ENCODE assay signal across 15 cellular contexts in genomic region chr1:226809785-226810571, GRCh38.
DNase-seq lines count a peak whose midpoint lies in the region; ATAC-seq, FAIRE-seq and TF ChIP-seq lines count a peak whose summit lies in the region.
"Had no signal": no experiment of that assay in that cellular context is flagged by ENCODE, and none has a peak within 500 bp of the region (broad histone marks: within the 10 kb centered on the region; RNA-seq: fewer than 3 reads in every experiment).

No MANE protein-coding gene starts in this region.

- TF ChIP-seq CTCF in astrocyte (IDR thresholded peaks at IDR 0.05; ENCODE audit: insufficient read depth, low read depth, low read length): no peak
- no peak for TF ChIP-seq CTCF in CD8-positive, alpha-beta T cell (IDR thresholded peaks at IDR 0.05)

- no peaks in the 10 kb centered on the region for H3K79me2 ChIP-seq in astrocyte (ENCODE audit: insufficient read depth, low read length)

- in situ Hi-C loops in KBM-7 (cut with MboI; ENCODE audit: low pct_unique_long_range_greater_than_20kb, low sequenced_read_pairs): no loop called here

- peaks cover 18% of the 10 kb centered on the region for H3K4me1 Mint-ChIP-seq in astrocyte (ENCODE audit: low read depth, unreplicated experiment)
- H3K4me1 Mint-ChIP-seq in CD8-positive, alpha-beta T cell (ENCODE audit: low read depth): peaks cover 4% of the 10 kb centered on the region

- no peak overlapping the region for H3K9ac ChIP-seq in astrocyte (ENCODE audit: low read length)

- FAIRE-seq in astrocyte (lab: Jason Lieb, UNC) (no peak), frontal cortex (lab: Jason Lieb, UNC) (no peak)

- no peak for ATAC-seq in CD8-positive, alpha-beta T cell
- ATAC-seq in SK-N-SH treated with all-trans-retinoic acid at 6 μM for 48 hours: no peak

- H3K27ac ChIP-seq in astrocyte (ENCODE audit: low read depth, low read length): peak overlapping the region; percentile 7
- H3K27ac ChIP-seq in CD8-positive, alpha-beta T cell (ENCODE audit: low read depth, low read length): no peak overlapping the region
- H3K27ac ChIP-seq: thyroid gland had no signal

- no peaks in the 10 kb centered on the region for H3K36me3 ChIP-seq in astrocyte (ENCODE audit: insufficient read depth, low read length)
- H3K36me3 ChIP-seq in CD8-positive, alpha-beta T cell (ENCODE audit: insufficient read depth, low read length): no peaks in the 10 kb centered on the region
- H3K36me3 ChIP-seq: thyroid gland had no signal

- H3K4me3 ChIP-seq in astrocyte (ENCODE audit: insufficient read depth, low read depth, low read length): no peak overlapping the region
- no peak overlapping the region for H3K4me3 ChIP-seq in CD8-positive, alpha-beta T cell (ENCODE audit: low read depth, low read length)
- H3K4me3 ChIP-seq: thyroid gland had no signal

- intact Hi-C loops in CD8-positive, alpha-beta T cell (cut with DNase I, micrococcal nuclease): loop anchor here in 1 of 2 experiments (5.0 kb wide), 1 partner anchor 43 kb away; no protein-coding TSS in a partner anchor

- H4K20me1 ChIP-seq in astrocyte (ENCODE audit: insufficient read depth, low read length): no peaks in the 10 kb centered on the region

- peak overlapping the region; percentile 66 for H3K27ac Mint-ChIP-seq in astrocyte (ENCODE audit: unreplicated experiment)
- no peak overlapping the region for H3K27ac Mint-ChIP-seq in CD8-positive, alpha-beta T cell

- H2AFZ ChIP-seq in astrocyte (ENCODE audit: low read depth, low read length): no peak overlapping the region

- POLR2A ChIA-PET in CD8-positive, alpha-beta T cell (lab: Charles Lee): no interaction called here

- no peaks in the 10 kb centered on the region for H3K9me3 Mint-ChIP-seq in astrocyte (ENCODE audit: unreplicated experiment)
- no peaks in the 10 kb centered on the region for H3K9me3 Mint-ChIP-seq in CD8-positive, alpha-beta T cell

- CTCF ChIA-PET in CD8-positive, alpha-beta T cell (lab: Charles Lee): no interaction called here

- H3K36me3 Mint-ChIP-seq in astrocyte (ENCODE audit: low read depth, unreplicated experiment): no peaks in the 10 kb centered on the region
- H3K36me3 Mint-ChIP-seq in CD8-positive, alpha-beta T cell: no peaks in the 10 kb centered on the region

- H3K4me3 Mint-ChIP-seq in astrocyte (ENCODE audit: unreplicated experiment): no peak overlapping the region
- H3K4me3 Mint-ChIP-seq in CD8-positive, alpha-beta T cell: no peak overlapping the region

- peaks cover 24% of the 10 kb centered on the region for H3K4me1 ChIP-seq in astrocyte (ENCODE audit: insufficient read depth, low read length)
- no peaks in the 10 kb centered on the region for H3K4me1 ChIP-seq in CD8-positive, alpha-beta T cell (ENCODE audit: insufficient read depth, low read length)

- no peaks in the 10 kb centered on the region for H3K27me3 ChIP-seq in astrocyte (ENCODE audit: insufficient read depth, low read length)
- no peaks in the 10 kb centered on the region for H3K27me3 ChIP-seq in CD8-positive, alpha-beta T cell (ENCODE audit: insufficient read depth, low read length)
- H3K27me3 ChIP-seq: thyroid gland had no signal

- peaks cover 18% of the 10 kb centered on the region for H3K27me3 Mint-ChIP-seq in astrocyte (ENCODE audit: low read depth, unreplicated experiment)
- no peaks in the 10 kb centered on the region for H3K27me3 Mint-ChIP-seq in CD8-positive, alpha-beta T cell (ENCODE audit: low read depth)

- peak overlapping the region; percentile 25 for H3K4me2 ChIP-seq in astrocyte (ENCODE audit: low read length)

- no peaks in the 10 kb centered on the region for H3K9me3 ChIP-seq in astrocyte (ENCODE audit: insufficient read depth, low read depth, low read length)
- no peaks in the 10 kb centered on the region for H3K9me3 ChIP-seq in CD8-positive, alpha-beta T cell (ENCODE audit: low read length)
- H3K9me3 ChIP-seq: thyroid gland had no signal

- peak in 10 of 14 donors; percentile 32 to 86 (median 50) for DNase-seq in C1 segment of cervical spinal cord (lab: John Stamatoyannopoulos, UW)
- peak; percentile 84 for DNase-seq in astrocyte (ENCODE audit: low read depth)
- peak; percentile 97 for DNase-seq in foreskin melanocyte
- DNase-seq in pons (ENCODE audit: low spot score): peak; percentile 68
- DNase-seq in CD8-positive, alpha-beta T cell: no peak
- no peak for DNase-seq in frontal cortex (ENCODE audit: low spot score in 2 of 2)
- DNase-seq in KBM-7: no peak
- DNase-seq: activated CD4-positive, alpha-beta T cell treated with anti-CD3 and anti-CD28 coated beads, Interleukin-2, amount 50 U/mL, for 4 hours; AML-193; DMS53; mammary epithelial cell; MM.1S; NK-92 treated with Interleukin-12 subunit alpha and Interleukin-12 subunit beta, amount 100 ng/mL, for 24 hours; thyroid gland had no signal

TF ChIP-seq in SK-N-SH treated with all-trans-retinoic acid at 6 μM for 48 hours, 23 proteins besides CTCF, POLR2A, EP300 and RAD21 (continues in another document):
- TF ChIP-seq BACH2 (CRISPR knock-in tag; IDR thresholded peaks at IDR 0.05; ENCODE audit: borderline replicate concordance) (no peak), POU6F1 (CRISPR knock-in tag; IDR thresholded peaks at IDR 0.05; ENCODE audit: borderline replicate concordance, low read depth) (no peak), PATZ1 (CRISPR knock-in tag; IDR thresholded peaks at IDR 0.05; ENCODE audit: borderline replicate concordance) (no peak), ZC3H10 (CRISPR knock-in tag; IDR thresholded peaks at IDR 0.05) (no peak), TSHZ2 (CRISPR knock-in tag; IDR thresholded peaks at IDR 0.05) (no peak), SNAI2 (CRISPR knock-in tag; IDR thresholded peaks at IDR 0.05) (no peak), CREB5 (CRISPR knock-in tag; IDR thresholded peaks at IDR 0.05; ENCODE audit: low read depth) (no peak), OSR1 (CRISPR knock-in tag; IDR thresholded peaks at IDR 0.05) (no peak), GLIS3 (CRISPR knock-in tag; IDR thresholded peaks at IDR 0.05) (no peak), ZNF565 (CRISPR knock-in tag; conservative IDR thresholded peaks at IDR 0.05; ENCODE audit: low read depth) (no peak), ZFP3 (CRISPR knock-in tag; IDR thresholded peaks at IDR 0.05) (no peak)

Comparison
In these comparisons a context has a peak if more than half of its experiments do, and no peak if none do; other contexts are left out.
1. DNase-seq: peak in C1 segment of cervical spinal cord (10 of 14), astrocyte (single experiment), foreskin melanocyte (single experiment) and pons (single experiment); none in CD8-positive, alpha-beta T cell (0 of 7), frontal cortex (0 of 2) and KBM-7 (single experiment).